ENCODE assay signal across 19 cellular contexts in genomic region chr13:90032841-90033493, GRCh38.
DNase-seq lines count a peak whose midpoint lies in the region; ATAC-seq, FAIRE-seq and TF ChIP-seq lines count a peak whose summit lies in the region.
"Had no signal": no experiment of that assay in that cellular context is flagged by ENCODE, and none has a peak within 500 bp of the region (broad histone marks: within the 10 kb centered on the region; RNA-seq: fewer than 3 reads in every experiment).

No MANE protein-coding gene starts in this region.

- TF ChIP-seq RAD21 in K562 (CRISPR knock-in tag; conservative IDR thresholded peaks at IDR 0.05 in 1 of 2, IDR thresholded peaks at IDR 0.05 in 1 of 2): no peak

- H3K36me3 ChIP-seq in Karpas-422 (ENCODE audit: insufficient read depth, low read length) (no peaks in the 10 kb centered on the region), K562 (ENCODE audit: control insufficient read depth, insufficient read depth, low read length) (no peaks in the 10 kb centered on the region), upper lobe of right lung (no peaks in the 10 kb centered on the region), Caco-2 (ENCODE audit: control insufficient read depth, insufficient read depth, low read length) (no peaks in the 10 kb centered on the region)
- H3K36me3 ChIP-seq: BE2C, SJSA1 had no signal

- WGBS in K562 (ENCODE audit: insufficient coverage, low coverage, missing lambda C conversion rate): under 1% methylated on average over 14 of the region's 14 CpGs

- H3K36me3 Mint-ChIP-seq in nephron progenitor cell (ENCODE audit: low read depth) (no peaks in the 10 kb centered on the region), Caco-2 (ENCODE audit: insufficient read depth, unreplicated experiment) (no peaks in the 10 kb centered on the region)
- H3K36me3 Mint-ChIP-seq: CD4-positive, alpha-beta memory T cell had no signal

- intact Hi-C loops in K562 (cut with micrococcal nuclease) (no loop called here), upper lobe of right lung (cut with DNase I) (no loop called here), Caco-2 (cut with micrococcal nuclease; ENCODE audit: unreplicated experiment) (no loop called here)

- H2AFZ ChIP-seq in Karpas-422 (ENCODE audit: low read length) (peak overlapping the region; percentile 43), K562 (ENCODE audit: low read depth, low read length) (no peak overlapping the region)
- H2AFZ ChIP-seq: GM23248 had no signal

- DNase-seq in Karpas-422 (no peak), K562 (ENCODE audit: extremely low read depth in 1 of 4, low spot score in 3 of 4) (no peak), nephron progenitor cell (peak; percentile 7), upper lobe of right lung (peak; percentile 44), Caco-2 (no peak)
- no peak for DNase-seq in stimulated activated CD4-positive, alpha-beta T cell treated with anti-CD3 and anti-CD28 coated beads, Interleukin-2, amount 100 ng/mL, for 48 hours
- DNase-seq: BE2C; CD4-positive, alpha-beta memory T cell; GM23248; HFFc6; IMR-90; NCI-H1105 treated with DMSO at 0.1 percent for 48 hours; NCI-H187; NCI-H345; NCI-H526 treated with DMSO at 0.1 percent for 48 hours; RPMI8226; SW 1271 had no signal

- H3K27me3 ChIP-seq in Karpas-422 (ENCODE audit: low read length) (no peaks in the 10 kb centered on the region), K562 (ENCODE audit: control insufficient read depth in 2 of 2, insufficient read depth in 2 of 2, low read length in 2 of 2) (no peaks in the 10 kb centered on the region), upper lobe of right lung (no peaks in the 10 kb centered on the region), Caco-2 (replicated peaks; ENCODE audit: control insufficient read depth, insufficient read depth, low read length) (no peaks in the 10 kb centered on the region)
- H3K27me3 ChIP-seq: BE2C, SJSA1 had no signal

- H4K20me1 ChIP-seq in Karpas-422 (ENCODE audit: insufficient read depth, low read depth, low read length) (no peaks in the 10 kb centered on the region), K562 (replicated peaks; ENCODE audit: control insufficient read depth, insufficient read depth, low read length) (no peaks in the 10 kb centered on the region)

- H3K4me3 Mint-ChIP-seq in nephron progenitor cell: no peak overlapping the region
- H3K4me3 Mint-ChIP-seq in Caco-2 (ENCODE audit: unreplicated experiment): no peak overlapping the region
- H3K4me3 Mint-ChIP-seq: CD4-positive, alpha-beta memory T cell; HFFc6 had no signal

- ATAC-seq in K562: peak; percentile 53
- ATAC-seq in upper lobe of right lung: no peak
- no peak for ATAC-seq in HG03039 (IDR thresholded peaks at IDR 0.05; ENCODE audit: unreplicated experiment)

- TF ChIP-seq CTCF in K562 (IDR thresholded peaks at IDR 0.05 in 2 of 3, conservative IDR thresholded peaks at IDR 0.05 in 1 of 3; ENCODE audit: insufficient read depth in 2 of 3, low read depth in 1 of 3, low read length in 3 of 3): no peak
- no peak for TF ChIP-seq CTCF in nephron progenitor cell (IDR thresholded peaks at IDR 0.05)
- no peak for TF ChIP-seq CTCF in upper lobe of right lung (IDR thresholded peaks at IDR 0.05)
- TF ChIP-seq CTCF in Caco-2 (IDR thresholded peaks at IDR 0.05; ENCODE audit: insufficient read depth in 1 of 2, low read depth in 1 of 2, low read length in 1 of 2, severe bottlenecking in 1 of 2, unreplicated experiment in 1 of 2): no peak

- H3K4me1 Mint-ChIP-seq in nephron progenitor cell (no peaks in the 10 kb centered on the region), Caco-2 (ENCODE audit: low read depth, unreplicated experiment) (no peaks in the 10 kb centered on the region)
- H3K4me1 Mint-ChIP-seq: CD4-positive, alpha-beta memory T cell had no signal

- H3K9me2 ChIP-seq in Karpas-422 (replicated peaks; ENCODE audit: insufficient read depth, low read length): no peaks in the 10 kb centered on the region

- H3K27me3 Mint-ChIP-seq in nephron progenitor cell (ENCODE audit: low read depth, poor library complexity) (no peaks in the 10 kb centered on the region), Caco-2 (ENCODE audit: insufficient read depth, unreplicated experiment) (no peaks in the 10 kb centered on the region)
- H3K27me3 Mint-ChIP-seq: CD4-positive, alpha-beta memory T cell had no signal

- no peak overlapping the region for H3K27ac ChIP-seq in Karpas-422 (ENCODE audit: low read length)
- no peak overlapping the region for H3K27ac ChIP-seq in K562 (ENCODE audit: extremely low read depth, low read depth, low read length)
- H3K27ac ChIP-seq in upper lobe of right lung: no peak overlapping the region
- H3K27ac ChIP-seq: GM23248, SJSA1 had no signal

- no peaks in the 10 kb centered on the region for H3K9me1 ChIP-seq in K562 (ENCODE audit: control insufficient read depth, insufficient read depth, low read length)

- no peaks in the 10 kb centered on the region for H3K79me2 ChIP-seq in Karpas-422 (ENCODE audit: low read length)
- no peaks in the 10 kb centered on the region for H3K79me2 ChIP-seq in K562 (ENCODE audit: control insufficient read depth, insufficient read depth, low read length)

- H3K4me3 ChIP-seq in Karpas-422 (ENCODE audit: low read length) (no peak overlapping the region), K562 (no peak overlapping the region), upper lobe of right lung (no peak overlapping the region), Caco-2 (ENCODE audit: low read depth, low read length) (no peak overlapping the region)
- H3K4me3 ChIP-seq: GM23248, SJSA1 had no signal

- H3K9me3 ChIP-seq in Karpas-422 (ENCODE audit: low read length) (no peaks in the 10 kb centered on the region), K562 (replicated peaks; ENCODE audit: control insufficient read depth, insufficient read depth, low read depth, low read length) (peaks cover 8% of the 10 kb centered on the region; the same call in 1 of the 2 replicates), upper lobe of right lung (no peaks in the 10 kb centered on the region), Caco-2 (no peaks in the 10 kb centered on the region; the same call in 1 of the 2 replicates)
- H3K9me3 ChIP-seq: BE2C, SJSA1 had no signal

- BruUV-seq in K562 (replicated peaks; lab: Mats Ljungman, UMichigan): no TSS peak
- BruUV-seq in Caco-2 (replicated peaks; lab: Mats Ljungman, UMichigan): no TSS peak

- no peak overlapping the region for H3K9ac ChIP-seq in Karpas-422 (ENCODE audit: low read length)
- no peak overlapping the region for H3K9ac ChIP-seq in K562 (ENCODE audit: insufficient read depth in 1 of 2, low read depth in 2 of 2, low read length in 2 of 2)
- H3K9ac ChIP-seq: GM23248 had no signal

- no peak for TF ChIP-seq EP300 in K562 (IDR thresholded peaks at IDR 0.05; ENCODE audit: low read length)

- H3K27ac Mint-ChIP-seq in nephron progenitor cell: no peak overlapping the region
- H3K27ac Mint-ChIP-seq in Caco-2 (ENCODE audit: unreplicated experiment): no peak overlapping the region
- H3K27ac Mint-ChIP-seq: CD4-positive, alpha-beta memory T cell; HFFc6 had no signal

- H3K9me3 Mint-ChIP-seq in nephron progenitor cell (peaks cover 23% of the 10 kb centered on the region), Caco-2 (ENCODE audit: unreplicated experiment) (no peaks in the 10 kb centered on the region)
- H3K9me3 Mint-ChIP-seq: HFFc6 had no signal

- CTCF ChIA-PET in K562 (lab: Yijun Ruan, JAX; ENCODE audit: low intra/inter-chr PET ratio) (interaction anchor here (0.6 kb wide), 1 partner anchor 1169 kb away, joined by 3 read pairs; no protein-coding TSS in a partner anchor), Caco-2 (lab: Charles Lee) (no interaction called here)

- in situ Hi-C loops in K562 (cut with MboI): no loop called here

- POLR2A ChIA-PET in K562 (lab: Yijun Ruan, JAX): no interaction called here
- POLR2A ChIA-PET in Caco-2 (lab: Charles Lee): no interaction called here

- no peak for TF ChIP-seq POLR2A in K562 (conservative IDR thresholded peaks at IDR 0.05)

- FAIRE-seq in K562 (lab: Jason Lieb, UNC): no peak

- H3K4me2 ChIP-seq in Karpas-422 (ENCODE audit: low read depth, low read length, poor library complexity, severe bottlenecking) (no peak overlapping the region), K562 (ENCODE audit: insufficient read depth, low read length) (no peak overlapping the region)

- H3K4me1 ChIP-seq in Karpas-422 (ENCODE audit: low read length) (no peaks in the 10 kb centered on the region), K562 (replicated peaks in 1 of 2; ENCODE audit: control insufficient read depth in 2 of 2, insufficient read depth in 2 of 2, low read length in 2 of 2) (no peaks in the 10 kb centered on the region), upper lobe of right lung (no peaks in the 10 kb centered on the region), Caco-2 (no peaks in the 10 kb centered on the region)
- H3K4me1 ChIP-seq: BE2C, SJSA1 had no signal

TF ChIP-seq in K562, 482 proteins besides CTCF, POLR2A, EP300 and RAD21 (continues in another document):
- TF ChIP-seq MYNN (IDR thresholded peaks at IDR 0.05) (no peak), MYNN (CRISPR knock-in tag; IDR thresholded peaks at IDR 0.05) (0 out of 2 replicates have a peak, but pooled peaks have one; percentile 49), ZNF431 (CRISPR knock-in tag; IDR thresholded peaks at IDR 0.05) (no peak), SAP30 (IDR thresholded peaks at IDR 0.05; ENCODE audit: borderline replicate concordance, insufficient read depth, low read depth, low read length, poor library complexity, severe bottlenecking) (peak; percentile 8), IRF2 (CRISPR knock-in tag; IDR thresholded peaks at IDR 0.05) (0 out of 2 replicates have a peak, but pooled peaks have one; percentile 40), U2AF2 (optimal IDR thresholded peaks at IDR 0.05; ENCODE audit: low read depth, low read length) (no peak), CBX3 (IDR thresholded peaks at IDR 0.05; ENCODE audit: borderline replicate concordance in 1 of 2, low read length in 2 of 2) (peak in 1 of 2 experiments; percentile 38; a peak in 1 of 3 replicates), SRSF3 (IDR thresholded peaks at IDR 0.05; ENCODE audit: insufficient read depth, low read length) (0 out of 2 replicates have a peak, but pooled peaks have one; percentile 24), TFAP4 (CRISPR knock-in tag; IDR thresholded peaks at IDR 0.05; ENCODE audit: borderline replicate concordance) (no peak), TAF15 (IDR thresholded peaks at IDR 0.05; ENCODE audit: low read depth, low read length) (0 out of 2 replicates have a peak, but pooled peaks have one; percentile 31), SNRNP70 (optimal IDR thresholded peaks at IDR 0.05; ENCODE audit: low read depth, low read length) (peak; percentile 51), CHD1 (IDR thresholded peaks at IDR 0.05; ENCODE audit: low read length) (peak; percentile 47), KDM5B (IDR thresholded peaks at IDR 0.05; ENCODE audit: insufficient replicate concordance, low read depth, low read length) (peak; percentile 10)

Comparison
In these comparisons a context has a peak if more than half of its experiments do, and no peak if none do; other contexts are left out.
1. DNase-seq: peak in nephron progenitor cell (single experiment) and upper lobe of right lung (single experiment); none in Karpas-422 (single experiment), K562 (0 of 4), stimulated activated CD4-positive, alpha-beta T cell treated with anti-CD3 and anti-CD28 coated beads, Interleukin-2, amount 100 ng/mL, for 48 hours (0 of 2) and Caco-2 (0 of 2).